8 cellular contexts compared by ENCODE assay signal in the genomic region with DNA sequence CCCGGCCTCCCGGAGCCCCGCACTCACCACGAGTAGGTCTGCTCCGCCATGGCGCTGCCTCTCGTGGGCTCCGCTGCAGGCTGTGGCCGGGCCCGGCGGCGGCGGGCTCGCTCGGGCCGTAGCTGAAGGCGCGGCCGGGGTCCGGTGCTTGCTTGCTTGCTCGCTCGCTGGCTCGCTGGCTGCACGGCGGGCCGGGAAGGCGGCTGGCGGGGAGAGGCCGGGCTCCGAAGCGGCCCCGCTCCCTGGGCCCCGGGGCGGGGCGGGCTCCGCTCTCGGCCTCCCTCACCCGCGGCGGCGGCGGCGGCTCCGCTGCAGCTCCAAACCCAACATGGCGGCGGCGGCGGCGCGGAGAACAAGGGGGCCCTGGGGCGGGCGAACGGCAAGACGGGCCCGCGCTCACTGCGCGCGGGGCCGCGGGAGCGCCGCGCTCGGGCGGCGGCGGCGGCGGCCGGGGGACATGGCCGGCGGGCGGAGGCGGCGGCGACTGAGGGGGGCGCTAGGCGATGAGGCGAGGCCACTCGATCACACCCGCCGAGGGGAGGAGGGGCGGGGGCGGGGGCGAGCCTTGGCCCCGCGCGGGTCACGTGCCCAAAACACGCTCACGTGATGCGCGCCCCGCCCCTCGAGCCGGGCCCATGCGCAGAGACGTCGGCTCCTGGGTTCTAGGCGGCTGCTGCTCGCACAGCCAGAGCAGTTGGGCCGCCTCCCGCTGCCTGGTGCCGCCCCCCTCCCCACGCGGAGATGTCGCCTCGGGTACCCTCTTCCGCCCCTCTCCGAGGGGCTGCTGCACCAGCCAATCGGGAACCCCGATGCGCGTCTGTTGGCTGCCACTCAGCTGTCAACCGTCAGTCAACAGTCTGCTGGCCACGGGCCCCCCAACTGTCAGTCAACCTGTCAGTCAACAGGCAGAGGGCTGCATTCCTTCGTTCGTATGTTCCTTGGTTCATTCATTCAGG. TPM values are rescaled to one million over a fixed set of nuclear protein-coding genes. Genes with fewer than 3 reads are reported as not detected.
DNase-seq lines count a peak whose midpoint lies in the region; ATAC-seq and TF ChIP-seq lines count a peak whose summit lies in the region.

A gene with protein sequence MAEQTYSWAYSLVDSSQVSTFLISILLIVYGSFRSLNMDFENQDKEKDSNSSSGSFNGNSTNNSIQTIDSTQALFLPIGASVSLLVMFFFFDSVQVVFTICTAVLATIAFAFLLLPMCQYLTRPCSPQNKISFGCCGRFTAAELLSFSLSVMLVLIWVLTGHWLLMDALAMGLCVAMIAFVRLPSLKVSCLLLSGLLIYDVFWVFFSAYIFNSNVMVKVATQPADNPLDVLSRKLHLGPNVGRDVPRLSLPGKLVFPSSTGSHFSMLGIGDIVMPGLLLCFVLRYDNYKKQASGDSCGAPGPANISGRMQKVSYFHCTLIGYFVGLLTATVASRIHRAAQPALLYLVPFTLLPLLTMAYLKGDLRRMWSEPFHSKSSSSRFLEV (minus strand): TSS at position 541 of the 956 bp plus-strand sequence. CDS start 491 bp downstream, at position 50.

- H4K20me1 ChIP-seq in MM.1S (ENCODE audit: insufficient read depth, low read length) = no peaks in the 10 kb centered on the region

- peaks cover 3% of the 10 kb centered on the region; the same call in 1 of the 2 replicates for H3K36me3 ChIP-seq in ES-I3 (ENCODE audit: insufficient read depth, low read length)
- no peaks in the 10 kb centered on the region for H3K36me3 ChIP-seq in MM.1S (replicated peaks; ENCODE audit: insufficient read depth, low read length)

- peaks cover 10% of the 10 kb centered on the region for H3K36me3 Mint-ChIP-seq in neural crest cell (ENCODE audit: low read depth)

- peaks cover 2% of the 10 kb centered on the region for H3K27me3 Mint-ChIP-seq in neural crest cell (ENCODE audit: low read depth)
- no peaks in the 10 kb centered on the region for H3K27me3 Mint-ChIP-seq in stimulated activated naive CD8-positive, alpha-beta T cell treated with anti-CD3 and anti-CD28 coated beads, Interleukin-15, amount 100 ng/mL, for 72 hours

- TF ChIP-seq CTCF in MM.1S (IDR thresholded peaks at IDR 0.05; ENCODE audit: low read length) (no peak), fibroblast of villous mesenchyme (IDR thresholded peaks at IDR 0.05; ENCODE audit: insufficient read depth, low read depth, low read length) (no peak), neural crest cell (conservative IDR thresholded peaks at IDR 0.05) (no peak)

- no peaks in the 10 kb centered on the region for H3K9me3 Mint-ChIP-seq in neural crest cell
- no peaks in the 10 kb centered on the region for H3K9me3 Mint-ChIP-seq in stimulated activated naive CD8-positive, alpha-beta T cell treated with anti-CD3 and anti-CD28 coated beads, Interleukin-15, amount 100 ng/mL, for 72 hours

- peaks cover 25% of the 10 kb centered on the region for H3K4me1 Mint-ChIP-seq in neural crest cell
- peaks cover 39% of the 10 kb centered on the region for H3K4me1 Mint-ChIP-seq in stimulated activated naive CD8-positive, alpha-beta T cell treated with anti-CD3 and anti-CD28 coated beads, Interleukin-15, amount 100 ng/mL, for 72 hours

- H3K27ac ChIP-seq in MM.1S (ENCODE audit: low read length) = no peak within 1 kb of the TSS; the same call in 1 of the 2 replicates

- peaks cover 45% of the 10 kb centered on the region for H3K79me2 ChIP-seq in MM.1S (ENCODE audit: low read length)

- H3K4me3 ChIP-seq in MM.1S (ENCODE audit: low read length) (peak within 1 kb of the TSS; percentile 72), fibroblast of villous mesenchyme (ENCODE audit: low read depth, low read length) (peak within 1 kb of the TSS; percentile 93)

- H3K4me3 Mint-ChIP-seq in neural crest cell = peak within 1 kb of the TSS; percentile 100
- peak within 1 kb of the TSS; percentile 96 to 97 for H3K4me3 Mint-ChIP-seq in stimulated activated naive CD8-positive, alpha-beta T cell treated with anti-CD3 and anti-CD28 coated beads, Interleukin-15, amount 100 ng/mL, for 72 hours

- H3K9ac ChIP-seq in ES-I3 (ENCODE audit: low read depth, low read length) = peak within 1 kb of the TSS; percentile 72
- peak within 1 kb of the TSS; percentile 62 for H3K9ac ChIP-seq in MM.1S (ENCODE audit: low read length)

- peak within 1 kb of the TSS; percentile 78 for H2AFZ ChIP-seq in MM.1S (ENCODE audit: low read length)

- peak; percentile 78 for DNase-seq in HCEC 1CT
- peak; percentile 87 for DNase-seq in MM.1S
- DNase-seq in SHP77 (lab: John Stamatoyannopoulos, UW) = peak; percentile 88 to 95
- peak; percentile 92 for DNase-seq in activated gamma-delta T cell treated with Interleukin-2 at 50 U/mL for 16 hours
- peak; percentile 85 for DNase-seq in fibroblast of villous mesenchyme (ENCODE audit: low read depth)
- peak; percentile 89 for DNase-seq in neural crest cell (ENCODE audit: low read depth, low spot score)
- DNase-seq in stimulated activated naive CD8-positive, alpha-beta T cell treated with anti-CD3 and anti-CD28 coated beads, Interleukin-15, amount 100 ng/mL, for 72 hours = peak; percentile 89 to 91

- H3K9me2 ChIP-seq in MM.1S (replicated peaks; ENCODE audit: insufficient read depth, low read length) = no peaks in the 10 kb centered on the region

- no peaks in the 10 kb centered on the region for H3K27me3 ChIP-seq in MM.1S (replicated peaks; ENCODE audit: insufficient read depth, low read length)

- H3K4me1 ChIP-seq in ES-I3 (ENCODE audit: insufficient read depth, low read length) (peaks cover 9% of the 10 kb centered on the region), MM.1S (ENCODE audit: low read length) (0 out of 2 replicates have a peak, but pooled peaks cover 6% of the 10 kb centered on the region)

- peak within 1 kb of the TSS; percentile 96 for H3K27ac Mint-ChIP-seq in neural crest cell (ENCODE audit: unreplicated experiment)
- H3K27ac Mint-ChIP-seq in stimulated activated naive CD8-positive, alpha-beta T cell treated with anti-CD3 and anti-CD28 coated beads, Interleukin-15, amount 100 ng/mL, for 72 hours = peak within 1 kb of the TSS; percentile 95 to 96

- H3K9me3 ChIP-seq in ES-I3 (ENCODE audit: control insufficient read depth, insufficient read depth, low read length) (no peaks in the 10 kb centered on the region), MM.1S (replicated peaks; ENCODE audit: insufficient read depth, low read length) (no peaks in the 10 kb centered on the region)

- ATAC-seq in stimulated activated naive CD8-positive, alpha-beta T cell treated with anti-CD3 and anti-CD28 coated beads, Interleukin-15, amount 100 ng/mL, for 72 hours = peak; percentile 87

- no peaks in the 10 kb centered on the region for H3F3A ChIP-seq in MM.1S (ENCODE audit: insufficient read depth, low read length)

- peak within 1 kb of the TSS; percentile 73 for H3K4me2 ChIP-seq in MM.1S (ENCODE audit: low read depth, low read length)

RNA-seq across cellular contexts. Expression of the gene that starts here (rescaled TPM):
- total RNA-seq in fibroblast of villous mesenchyme = 8.7 and 9.5 TPM in 2 replicates
- total RNA-seq in neural crest cell = 56.8 and 65.1 TPM in 2 replicates
